Comparison of ENCODE assay signal across 1 cellular context in the genomic region with DNA sequence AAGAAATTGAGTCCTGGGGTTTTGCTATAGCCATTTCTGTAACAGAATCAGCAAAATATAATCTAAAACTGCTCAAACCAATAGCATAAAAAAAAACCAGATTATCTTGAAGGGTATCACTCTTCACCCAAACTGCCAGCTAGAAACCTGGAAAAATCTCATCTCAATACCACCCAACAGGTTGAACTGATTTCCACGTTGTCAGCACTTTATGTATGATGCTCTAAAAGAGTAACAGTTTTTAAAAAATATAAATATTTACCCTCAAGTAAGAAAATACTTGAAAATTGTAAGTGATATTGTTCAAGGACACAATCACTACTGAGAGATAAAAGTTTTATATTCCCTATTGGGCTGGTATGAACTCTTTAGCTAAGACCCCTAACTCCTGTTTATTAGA.
TF ChIP-seq lines count a peak whose summit lies in the region.

No MANE protein-coding gene starts in this region.

TF ChIP-seq in A549, 52 proteins besides CTCF, POLR2A, EP300 and RAD21 (continued from another document):
- TF ChIP-seq, protein P1, sequence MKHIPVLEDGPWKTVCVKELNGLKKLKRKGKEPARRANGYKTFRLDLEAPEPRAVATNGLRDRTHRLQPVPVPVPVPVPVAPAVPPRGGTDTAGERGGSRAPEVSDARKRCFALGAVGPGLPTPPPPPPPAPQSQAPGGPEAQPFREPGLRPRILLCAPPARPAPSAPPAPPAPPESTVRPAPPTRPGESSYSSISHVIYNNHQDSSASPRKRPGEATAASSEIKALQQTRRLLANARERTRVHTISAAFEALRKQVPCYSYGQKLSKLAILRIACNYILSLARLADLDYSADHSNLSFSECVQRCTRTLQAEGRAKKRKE (CRISPR knock-in tag; IDR thresholded peaks at IDR 0.05; ENCODE audit: low read depth), result no peak
